ENCODE assay signal across 8 cellular contexts in genomic region chr1:224113918-224114786, GRCh38. TPM values are rescaled to one million over a fixed set of nuclear protein-coding genes. Genes with fewer than 3 reads are reported as not detected.
DNase-seq lines count a peak whose midpoint lies in the region; FAIRE-seq and TF ChIP-seq lines count a peak whose summit lies in the region.

FBXO28 (plus strand) TSS chr1:224114111; CDS start chr1:224114130, 19 bp downstream.

- peak within 1 kb of the TSS; percentile 84 for H2AK5ac ChIP-seq in neuronal stem cell (ENCODE audit: low read depth, low read length)

- H3K9ac ChIP-seq in neuronal stem cell (ENCODE audit: low read depth, low read length, poor library complexity) = peak within 1 kb of the TSS; percentile 84

- H3K27ac Mint-ChIP-seq in activated naive CD4-positive, alpha-beta T cell treated with anti-CD3 and anti-CD28 coated beads for 36 hours = peak within 1 kb of the TSS; percentile 83

- peaks cover 4% of the 10 kb centered on the region for H3K79me1 ChIP-seq in neuronal stem cell (ENCODE audit: low read depth, low read length)

- H2BK12ac ChIP-seq in neuronal stem cell (ENCODE audit: low read length) = no peak within 1 kb of the TSS

- no peak within 1 kb of the TSS for H4K91ac ChIP-seq in neuronal stem cell (ENCODE audit: low read depth, low read length, poor library complexity)

- DNase-seq in GM03348 (ENCODE audit: low spot score) = peak; percentile 97
- DNase-seq in HFF-Myc (ENCODE audit: extremely low read depth, low read depth) = peak; percentile 85
- DNase-seq in NAMALWA (ENCODE audit: low spot score) = peak; percentile 96
- peak; percentile 96 for DNase-seq in SK-N-DZ (ENCODE audit: low spot score)
- DNase-seq in activated naive CD4-positive, alpha-beta T cell treated with anti-CD3 and anti-CD28 coated beads for 36 hours = peak; percentile 99
- DNase-seq in frontal cortex (ENCODE audit: low spot score in 2 of 2) = peak; percentile 85 to 90
- DNase-seq in neuronal stem cell (ENCODE audit: low spot score) = peak; percentile 82

- no peak within 1 kb of the TSS for H2BK15ac ChIP-seq in neuronal stem cell (ENCODE audit: low read length)

- peak within 1 kb of the TSS; percentile 85 for H2AFZ ChIP-seq in neuronal stem cell (ENCODE audit: low read length)

- H3K18ac ChIP-seq in neuronal stem cell (ENCODE audit: low read length) = peak within 1 kb of the TSS; percentile 100

- CTCF ChIA-PET in activated naive CD4-positive, alpha-beta T cell treated with anti-CD3 and anti-CD28 coated beads for 36 hours (lab: Charles Lee) = interaction anchor here (0.5 to 3.2 kb wide), 2 partner anchors 219 to 246 kb away, joined by 3 to 21 read pairs; no protein-coding TSS in a partner anchor

- peak within 1 kb of the TSS; percentile 100 for H3K23ac ChIP-seq in neuronal stem cell (ENCODE audit: low read depth, low read length, poor library complexity)

- H3K4me2 ChIP-seq in neuronal stem cell (ENCODE audit: insufficient read depth, low read length, poor library complexity, severe bottlenecking) = peak within 1 kb of the TSS; percentile 50

- H2BK120ac ChIP-seq in neuronal stem cell (ENCODE audit: low read depth, low read length) = peak within 1 kb of the TSS; percentile 81

- no peaks in the 10 kb centered on the region for H3K9me3 Mint-ChIP-seq in activated naive CD4-positive, alpha-beta T cell treated with anti-CD3 and anti-CD28 coated beads for 36 hours

- H3K36me3 Mint-ChIP-seq in activated naive CD4-positive, alpha-beta T cell treated with anti-CD3 and anti-CD28 coated beads for 36 hours (ENCODE audit: low read depth) = peaks cover 1% of the 10 kb centered on the region

- H3K27ac ChIP-seq in neuronal stem cell (replicated peaks; ENCODE audit: low read length) = peak within 1 kb of the TSS; percentile 70

- peaks cover 26% of the 10 kb centered on the region for H3K4me1 Mint-ChIP-seq in activated naive CD4-positive, alpha-beta T cell treated with anti-CD3 and anti-CD28 coated beads for 36 hours (ENCODE audit: low read depth)

- H3K9me3 ChIP-seq in neuronal stem cell (replicated peaks in 1 of 2; ENCODE audit: control insufficient read depth in 2 of 2, insufficient read depth in 1 of 2, low read depth in 1 of 2, low read length in 2 of 2) = no peaks in the 10 kb centered on the region

- WGBS in neuronal stem cell (ENCODE audit: extremely low coverage in 2 of 2, insufficient read length in 2 of 2, insufficient replicate concordance in 1 of 2), 2 donors = no CpG with 5 or more reads among the region's 60 CpGs

- H3K36me3 ChIP-seq in neuronal stem cell (replicated peaks in 1 of 2; ENCODE audit: control insufficient read depth in 2 of 2, insufficient read depth in 2 of 2, low read length in 2 of 2) = peaks cover 0 to 17% of the 10 kb centered on the region in 2 donors

- TF ChIP-seq CTCF in HFF-Myc (IDR thresholded peaks at IDR 0.05; ENCODE audit: low read depth, low read length, missing control alignments) = no peak
- TF ChIP-seq CTCF in subcutaneous adipose tissue (IDR thresholded peaks at IDR 0.05; ENCODE audit: low read depth) = no peak

- H3K4me3 ChIP-seq in HFF-Myc (replicated peaks; ENCODE audit: low read depth, low read length) (peak within 1 kb of the TSS; percentile 97), neuronal stem cell (ENCODE audit: low read length in 2 of 2) (peak within 1 kb of the TSS; percentile 77 to 94)

- H3K4me3 Mint-ChIP-seq in activated naive CD4-positive, alpha-beta T cell treated with anti-CD3 and anti-CD28 coated beads for 36 hours = peak within 1 kb of the TSS; percentile 75

- H3K14ac ChIP-seq in neuronal stem cell (ENCODE audit: low read length) = peak within 1 kb of the TSS; percentile 71

- no peak within 1 kb of the TSS for H4K8ac ChIP-seq in neuronal stem cell (ENCODE audit: low read depth, low read length)

- peak within 1 kb of the TSS; percentile 89 for H3K4ac ChIP-seq in neuronal stem cell (ENCODE audit: low read length)

- FAIRE-seq in frontal cortex (lab: Jason Lieb, UNC) = no peak

- intact Hi-C loops in activated naive CD4-positive, alpha-beta T cell treated with anti-CD3 and anti-CD28 coated beads for 36 hours (cut with micrococcal nuclease) = loop anchor here (1.0 to 5.0 kb wide), 6 partner anchors 55 to 1402 kb away; partner anchors contain the start of genes AIDA, BROX, CNIH4 and LBR

- no peaks in the 10 kb centered on the region for H3K27me3 Mint-ChIP-seq in activated naive CD4-positive, alpha-beta T cell treated with anti-CD3 and anti-CD28 coated beads for 36 hours (ENCODE audit: low read depth)

- H3K27me3 ChIP-seq in neuronal stem cell (ENCODE audit: control insufficient read depth in 3 of 3, insufficient read depth in 3 of 3, low read depth in 1 of 3, low read length in 3 of 3) = no peaks in the 10 kb centered on the region

- H3K4me1 ChIP-seq in neuronal stem cell (ENCODE audit: control insufficient read depth in 2 of 2, insufficient read depth in 1 of 2, low read depth in 1 of 2, low read length in 2 of 2) = peaks cover 0 to 7% of the 10 kb centered on the region in 2 donors

- peak within 1 kb of the TSS; percentile 98 for H2BK5ac ChIP-seq in neuronal stem cell (ENCODE audit: low read length)

RNA-seq across cellular contexts. Expression of gene FBXO28, which starts in this region (rescaled TPM):
- 18.0 and 20.3 TPM in 2 replicates for polyA plus RNA-seq in SK-N-DZ (2014; cell fraction: cytosol; rRNA removed)
- polyA plus RNA-seq in SK-N-DZ (2014; cell fraction: nucleus; rRNA removed) = 13.9 and 26.4 TPM in 2 replicates
- total RNA-seq in activated naive CD4-positive, alpha-beta T cell treated with anti-CD3 and anti-CD28 coated beads for 36 hours = 1 to 10 TPM; 9.6 to 9.7 TPM
- total RNA-seq in frontal cortex = 51.8 TPM
- polyA plus RNA-seq in neuronal stem cell (2013, experiment 1 of 2) = 11.7 TPM
- polyA plus RNA-seq in neuronal stem cell (2013, experiment 2 of 2) = 12.2 TPM
- 10 to 100 TPM; 26.6 to 46.8 (median 28.8) TPM for total RNA-seq in subcutaneous adipose tissue

Comparison
In these comparisons a context has a peak if more than half of its experiments do, and no peak if none do; other contexts are left out.
1. Peak in every context shown above with its lines: DNase-seq, H3K4me3 ChIP-seq and H3K27ac ChIP-seq.